In genomic region chr10:13503745-13504463, GRCh38 we compare ENCODE assay signal across 15 cellular contexts. TPM values are rescaled to one million over a fixed set of nuclear protein-coding genes. Genes with fewer than 3 reads are reported as not detected.
DNase-seq lines count a peak whose midpoint lies in the region; ATAC-seq, FAIRE-seq and TF ChIP-seq lines count a peak whose summit lies in the region.
"Had no signal": no experiment of that assay in that cellular context is flagged by ENCODE, and none has a peak within 500 bp of the region (broad histone marks: within the 10 kb centered on the region; RNA-seq: fewer than 3 reads in every experiment).

No MANE protein-coding gene starts in this region.

- H2AFZ ChIP-seq in HepG2 (ENCODE audit: low read length), result no peak overlapping the region

- no peak overlapping the region for H3K4me2 ChIP-seq in HepG2 (ENCODE audit: low read depth, low read length)

- TF ChIP-seq CTCF in RWPE1 (conservative IDR thresholded peaks at IDR 0.05; ENCODE audit: low read depth) (no peak), fibroblast of mammary gland (conservative IDR thresholded peaks at IDR 0.05; ENCODE audit: control insufficient read depth, insufficient read depth, low read depth, low read length) (no peak), HepG2 (CRISPR knock-in tag; IDR thresholded peaks at IDR 0.05) (no peak)

- CTCF ChIA-PET in RWPE1 (lab: Yijun Ruan, JAX), result interaction anchor here (0.6 to 1.0 kb wide), 2 partner anchors 22 to 410 kb away, joined by 4 read pairs; no protein-coding TSS in a partner anchor
- CTCF ChIA-PET in HepG2 (lab: Yijun Ruan, JAX; ENCODE audit: low intra/inter-chr PET ratio, low total read pairs), result no interaction called here

- no peaks in the 10 kb centered on the region for H3K9me3 ChIP-seq in HepG2 (ENCODE audit: low read length)
- H3K9me3 ChIP-seq: tibial nerve had no signal

- H4K20me1 ChIP-seq in HepG2 (ENCODE audit: insufficient read depth, low read length), result 0 out of 2 replicates have a peak, but pooled peaks cover 4% of the 10 kb centered on the region

- H3K27ac ChIP-seq in RWPE1 (no peak overlapping the region), HepG2 (ENCODE audit: extremely low read length, insufficient read depth, low read length) (no peak overlapping the region)
- H3K27ac ChIP-seq: tibial nerve had no signal

- 94% methylated on average over 11 of the region's 11 CpGs for WGBS in HepG2 (ENCODE audit: low lambda C conversion rate)

- FAIRE-seq in urothelium cell line (lab: Jason Lieb, UNC) (no peak), HepG2 (lab: Jason Lieb, UNC) (no peak)

- no peaks in the 10 kb centered on the region for H3K27me3 ChIP-seq in HepG2 (ENCODE audit: control insufficient read depth in 1 of 2, insufficient read depth in 2 of 2, low read length in 2 of 2)
- H3K27me3 ChIP-seq: tibial nerve had no signal

- no peak for ATAC-seq in HepG2

- H3K4me3 ChIP-seq in fibroblast of mammary gland (ENCODE audit: control insufficient read depth, low read depth, low read length) (no peak overlapping the region), HepG2 (replicated peaks in 1 of 3; ENCODE audit: insufficient read depth in 1 of 3, low read depth in 2 of 3, low read length in 3 of 3) (no peak overlapping the region)
- H3K4me3 ChIP-seq: tibial nerve had no signal

- POLR2A ChIA-PET in RWPE1 (lab: Yijun Ruan, JAX; ENCODE audit: low non-redundant PET), result no interaction called here
- POLR2A ChIA-PET in HepG2 (lab: Yijun Ruan, JAX), result no interaction called here

- no peak for TF ChIP-seq RAD21 in HepG2 (CRISPR knock-in tag; IDR thresholded peaks at IDR 0.05)

- DNase-seq in NCI-H82 (lab: John Stamatoyannopoulos, UW), result peak; percentile 5
- DNase-seq in NCI-H82 treated with DMSO at 0.1 percent for 48 hours (lab: John Stamatoyannopoulos, UW; ENCODE audit: unreplicated experiment), result no peak
- DNase-seq in RWPE1 (ENCODE audit: low spot score), result peak; percentile 16
- peak; percentile 45 for DNase-seq in fibroblast of mammary gland (ENCODE audit: low read depth)
- DNase-seq in urothelium cell line (ENCODE audit: low spot score), result peak; percentile 41
- no peak for DNase-seq in central memory CD4-positive, alpha-beta T cell
- no peak for DNase-seq in activated naive CD4-positive, alpha-beta T cell (lab: John Stamatoyannopoulos, UW)
- no peak for DNase-seq in HepG2 (ENCODE audit: low spot score)
- DNase-seq: anterior cingulate cortex, DND-41, hypothalamus, NCI-H1092 treated with DMSO at 0.1 percent for 48 hours, NCI-H524 treated with DMSO at 0.1 percent for 48 hours, SHP77 treated with DMSO at 0.1 percent for 48 hours had no signal

- BruUV-seq in HepG2 (replicated peaks; lab: Mats Ljungman, UMichigan), result no TSS peak

- intact Hi-C loops in HepG2 (cut with micrococcal nuclease; ENCODE audit: unreplicated experiment), result no loop called here

- TF ChIP-seq POLR2A in HepG2 (IDR thresholded peaks at IDR 0.05; ENCODE audit: insufficient read depth in 1 of 2, low read depth in 2 of 2, low read length in 2 of 2), result no peak

- in situ Hi-C loops in HepG2 (cut with HindIII; ENCODE audit: extremely low pct_ligation_motif_present, low pct_unique_long_range_greater_than_20kb), result no loop called here

- TF ChIP-seq EP300 in HepG2 (IDR thresholded peaks at IDR 0.05; ENCODE audit: low read depth in 2 of 2, low read length in 2 of 2) (no peak), HepG2 (CRISPR knock-in tag; IDR thresholded peaks at IDR 0.05; ENCODE audit: borderline replicate concordance) (no peak)

- H3K79me2 ChIP-seq in HepG2 (ENCODE audit: insufficient read depth, low read length), result no peaks in the 10 kb centered on the region

- no peak overlapping the region for H3K9ac ChIP-seq in HepG2 (ENCODE audit: insufficient read depth, low read depth, low read length)

- peaks cover 16% of the 10 kb centered on the region for H3K4me1 ChIP-seq in HepG2 (ENCODE audit: insufficient read depth, low read length)

- peaks cover 5 to 16% of the 10 kb centered on the region in 2 experiments; a peak in 4 of 5 replicates for H3K36me3 ChIP-seq in HepG2 (replicated peaks in 1 of 2; ENCODE audit: control insufficient read depth in 1 of 2, insufficient read depth in 2 of 2, low read length in 2 of 2)

TF ChIP-seq in HepG2, 621 proteins besides CTCF, POLR2A, EP300 and RAD21:
- no peak for TF ChIP-seq TFDP2 (CRISPR knock-in tag; IDR thresholded peaks at IDR 0.05)
- no peak for TF ChIP-seq PBX3 (CRISPR knock-in tag; IDR thresholded peaks at IDR 0.05; ENCODE audit: borderline replicate concordance)
- no peak for TF ChIP-seq KDM4B (CRISPR knock-in tag; IDR thresholded peaks at IDR 0.05)
- TF ChIP-seq ZNF383 (CRISPR knock-in tag; IDR thresholded peaks at IDR 0.05; ENCODE audit: borderline replicate concordance), result no peak
- TF ChIP-seq NR1H2 (CRISPR knock-in tag; IDR thresholded peaks at IDR 0.05; ENCODE audit: borderline replicate concordance, low read depth), result no peak
- TF ChIP-seq ZNF549 (CRISPR knock-in tag; IDR thresholded peaks at IDR 0.05), result no peak
- TF ChIP-seq KLF16 (CRISPR knock-in tag; IDR thresholded peaks at IDR 0.05), result no peak
- no peak for TF ChIP-seq ADNP (CRISPR knock-in tag; IDR thresholded peaks at IDR 0.05)
- TF ChIP-seq ZBTB1 (CRISPR knock-in tag; IDR thresholded peaks at IDR 0.05; ENCODE audit: borderline replicate concordance), result no peak
- no peak for TF ChIP-seq ZNF230 (CRISPR knock-in tag; IDR thresholded peaks at IDR 0.05)
TF ChIP-seq in HepG2: peak in this region for 0.

RNA-seq across cellular contexts. Expression of gene BEND7, which starts 24.9 kb away (rescaled TPM):
- total RNA-seq in HepG2 (2016; rRNA removed; fragmentation: Illumina TruSeq; extraction: Trizol), result 15.4 and 17.1 TPM in 2 replicates
- total RNA-seq in HepG2 (2016; cell fraction: cytosol; rRNA removed; fragmentation: Illumina TruSeq; extraction: Trizol; ENCODE audit: low read depth), result 10.7 and 11.7 TPM in 2 replicates
- 13.3 and 14.4 TPM in 2 replicates for total RNA-seq in HepG2 (2016; cell fraction: insoluble cytoplasmic fraction; rRNA removed; fragmentation: Illumina TruSeq; extraction: Trizol)
- 27.9 and 29.9 TPM in 2 replicates for total RNA-seq in HepG2 (2016; cell fraction: membrane; rRNA removed; fragmentation: Illumina TruSeq; extraction: Trizol)
- 16.7 and 20.0 TPM in 2 replicates for total RNA-seq in HepG2 (2016; cell fraction: nucleus; rRNA removed; fragmentation: Illumina TruSeq; extraction: Trizol)
- 13.5 and 14.1 TPM in 2 replicates for polyA plus RNA-seq in HepG2 (2011; rRNA removed)
- 5.9 and 10.6 TPM in 2 replicates for polyA plus RNA-seq in HepG2 (2011; cell fraction: cytosol; rRNA removed)
- 16.0 and 21.8 TPM in 2 replicates for polyA plus RNA-seq in HepG2 (2011; cell fraction: nucleus; rRNA removed)
- 24.3 and 27.7 TPM in 2 replicates for polyA plus RNA-seq in HepG2 (2012)
- 20.2 and 23.1 TPM in 2 replicates for polyA plus RNA-seq in HepG2 (2016; cell fraction: cytosol; fragmentation: Illumina TruSeq; extraction: Trizol; ENCODE audit: low read depth)
- 18.4 and 20.3 TPM in 2 replicates for polyA plus RNA-seq in HepG2 (2016; cell fraction: insoluble cytoplasmic fraction; fragmentation: Illumina TruSeq; extraction: Trizol; ENCODE audit: low read depth)
- 28.6 and 31.7 TPM in 2 replicates for polyA plus RNA-seq in HepG2 (2016; cell fraction: membrane; fragmentation: Illumina TruSeq; extraction: Trizol; ENCODE audit: low read depth)
- 29.5 and 33.1 TPM in 2 replicates for polyA plus RNA-seq in HepG2 (2016; cell fraction: nucleus; fragmentation: Illumina TruSeq; extraction: Trizol; ENCODE audit: insufficient read depth, low read depth)
- 0.07 and 7.3 TPM in 2 replicates for polyA minus RNA-seq in HepG2 (2011; rRNA and poly(A)+ RNA removed; ENCODE audit: low replicate concordance)
- 16.1 and 17.6 TPM in 2 replicates for polyA minus RNA-seq in HepG2 (2011; cell fraction: cytosol; rRNA and poly(A)+ RNA removed)
- 17.8 and 27.0 TPM in 2 replicates for polyA minus RNA-seq in HepG2 (2011; cell fraction: nucleus; rRNA and poly(A)+ RNA removed)

Comparison
In these comparisons a context has a peak if more than half of its experiments do, and no peak if none do; other contexts are left out.
1. DNase-seq: peak in NCI-H82 (single experiment), RWPE1 (single experiment), fibroblast of mammary gland (single experiment) and urothelium cell line (single experiment); none in NCI-H82 treated with DMSO at 0.1 percent for 48 hours (single experiment), central memory CD4-positive, alpha-beta T cell (single experiment), activated naive CD4-positive, alpha-beta T cell (0 of 4) and HepG2 (single experiment).